In genomic region chr7:2471022-2471329, GRCh38 we compare ENCODE assay signal across 17 cellular contexts. TPM values are rescaled to one million over a fixed set of nuclear protein-coding genes. Genes with fewer than 3 reads are reported as not detected.
DNase-seq lines count a peak whose midpoint lies in the region; ATAC-seq, FAIRE-seq and TF ChIP-seq lines count a peak whose summit lies in the region.
"Had no signal": no experiment of that assay in that cellular context is flagged by ENCODE, and none has a peak within 500 bp of the region (broad histone marks: within the 10 kb centered on the region; RNA-seq: fewer than 3 reads in every experiment).

No MANE protein-coding gene starts in this region.

- no peak overlapping the region for H3K4me3 Mint-ChIP-seq in MCF 10A (ENCODE audit: unreplicated experiment)
- no peak overlapping the region for H3K4me3 Mint-ChIP-seq in activated CD4-positive, alpha-beta T cell treated with anti-CD3 and anti-CD28 coated beads for 36 hours

- no peak overlapping the region; the same call in 1 of the 2 replicates for H2BK15ac ChIP-seq in H1 (ENCODE audit: low read length)

- intact Hi-C loops in MCF 10A (cut with micrococcal nuclease) (no loop called here), breast epithelium (cut with DNase I; ENCODE audit: low total_unique reads) (loop anchor here (10.0 kb wide), 1 partner anchor 214 kb away; the partner anchor contains the start of gene AMZ1)
- intact Hi-C loops in activated CD4-positive, alpha-beta T cell treated with anti-CD3 and anti-CD28 coated beads for 36 hours (cut with DNase I, micrococcal nuclease), result no loop called here

- TF ChIP-seq EP300 in H1 (IDR thresholded peaks at IDR 0.05; ENCODE audit: borderline replicate concordance in 1 of 2, low read depth in 2 of 2, low read length in 2 of 2), result no peak

- H3K14ac ChIP-seq in H1 (ENCODE audit: insufficient read length), result no peak overlapping the region
- H3K14ac ChIP-seq in trophoblast cell (ENCODE audit: low read length), result peak overlapping the region; percentile 2

- FAIRE-seq in H1 (lab: Jason Lieb, UNC), result no peak
- FAIRE-seq: colon, GM12878, TTC549 had no signal

- H2AFZ ChIP-seq in H1 (ENCODE audit: low read length) (no peak overlapping the region), trophoblast cell (ENCODE audit: insufficient read depth, low read length, poor library complexity) (no peak overlapping the region)

- POLR2A ChIA-PET in MCF 10A (lab: Yijun Ruan, JAX) (interaction anchor here (0.6 to 1.3 kb wide), 9 partner anchors 9 to 233 kb away, joined by 3 to 7 read pairs (median 3); no protein-coding TSS in a partner anchor), H1 (lab: Charles Lee; ENCODE audit: partially characterized antibody) (interaction anchor here (0.6 to 1.6 kb wide), 8 partner anchors 10 to 173 kb away, joined by 3 to 7 read pairs (median 3); partner anchors contain the start of gene BRAT1)
- POLR2A ChIA-PET in activated CD4-positive, alpha-beta T cell treated with anti-CD3 and anti-CD28 coated beads for 36 hours (lab: Charles Lee), result interaction anchor here (0.6 kb wide), 1 partner anchor 77 kb away, joined by 7 read pairs; no protein-coding TSS in a partner anchor

- TF ChIP-seq CTCF in MCF 10A (IDR thresholded peaks at IDR 0.05; ENCODE audit: unreplicated experiment) (no peak), breast epithelium (IDR thresholded peaks at IDR 0.05) (no peak), H1 (IDR thresholded peaks at IDR 0.05; ENCODE audit: control extremely low read depth in 1 of 3, insufficient read depth in 1 of 3, low read depth in 1 of 3, low read length in 3 of 3) (no peak)

- CTCF ChIA-PET in MCF 10A (lab: Yijun Ruan, JAX), result interaction anchor here (0.6 to 6.3 kb wide), 6 partner anchors 17 to 230 kb away, joined by 3 to 61 read pairs (median 4); partner anchors contain the start of gene IQCE
- CTCF ChIA-PET in H1 (lab: Charles Lee; ENCODE audit: partially characterized antibody), result interaction anchor here (0.5 to 15.9 kb wide), 21 partner anchors 9 to 210 kb away, joined by 3 to 266 read pairs (median 7); no protein-coding TSS in a partner anchor
- CTCF ChIA-PET in activated CD4-positive, alpha-beta T cell treated with anti-CD3 and anti-CD28 coated beads for 36 hours (lab: Charles Lee), result interaction anchor here (0.6 to 1.7 kb wide), 5 partner anchors 9 to 200 kb away, joined by 3 to 15 read pairs (median 4); no protein-coding TSS in a partner anchor

- H4K8ac ChIP-seq in H1 (ENCODE audit: extremely low read depth, insufficient read depth, low read length) (no peak overlapping the region; the same call in 1 of the 2 replicates), trophoblast cell (ENCODE audit: low read depth, low read length) (peak overlapping the region; percentile 42)

- H3K9ac ChIP-seq in NT2/D1 (ENCODE audit: insufficient read length, low read depth) (peak overlapping the region; percentile 68), H1 (replicated peaks in 1 of 4; ENCODE audit: extremely low read depth in 1 of 4, low read depth in 3 of 4, low read length in 3 of 4) (no peak overlapping the region), trophoblast cell (ENCODE audit: low read length) (no peak overlapping the region)

- peak overlapping the region; percentile 96; the same call in 1 of the 2 replicates for H2BK5ac ChIP-seq in H1 (ENCODE audit: low read depth, low read length)
- no peak overlapping the region for H2BK5ac ChIP-seq in trophoblast cell (ENCODE audit: low read depth, low read length, poor library complexity)

- H3K23me2 ChIP-seq in H1 (ENCODE audit: low read depth, low read length), result no peaks in the 10 kb centered on the region; the same call in 1 of the 2 replicates

- no peaks in the 10 kb centered on the region for H3K79me1 ChIP-seq in H1 (ENCODE audit: low read depth, low read length)
- peaks cover 5% of the 10 kb centered on the region for H3K79me1 ChIP-seq in trophoblast cell (ENCODE audit: low read length)

- H3K18ac ChIP-seq in H1 (ENCODE audit: extremely low read depth, low read length), result peak overlapping the region; percentile 34
- no peak overlapping the region for H3K18ac ChIP-seq in trophoblast cell (ENCODE audit: low read length)

- H3K4ac ChIP-seq in H1 (replicated peaks; ENCODE audit: insufficient read length, low read depth, low read length), result peak overlapping the region; percentile 15
- no peak overlapping the region for H3K4ac ChIP-seq in trophoblast cell (ENCODE audit: low read depth, low read length)

- H3K9me3 ChIP-seq in breast epithelium (no peaks in the 10 kb centered on the region), NT2/D1 (ENCODE audit: insufficient read depth, low read length) (no peaks in the 10 kb centered on the region), H1 (ENCODE audit: insufficient read depth in 2 of 2, low read depth in 1 of 2, low read length in 1 of 2) (no peaks in the 10 kb centered on the region), trophoblast cell (ENCODE audit: insufficient read depth, low read depth, low read length) (peaks cover 3% of the 10 kb centered on the region)

- peak overlapping the region; percentile 24; the same call in 1 of the 2 replicates for H2AK5ac ChIP-seq in H1 (ENCODE audit: low read depth, low read length)
- H2AK5ac ChIP-seq in trophoblast cell (ENCODE audit: low read length), result peak overlapping the region; percentile 27

- no peaks in the 10 kb centered on the region for H3K27me3 Mint-ChIP-seq in MCF 10A (ENCODE audit: insufficient read depth, unreplicated experiment)
- H3K27me3 Mint-ChIP-seq in activated CD4-positive, alpha-beta T cell treated with anti-CD3 and anti-CD28 coated beads for 36 hours, result peaks cover 2% of the 10 kb centered on the region

- H4K91ac ChIP-seq in H1 (replicated peaks; ENCODE audit: insufficient read length, low read length) (peak overlapping the region; percentile 35), trophoblast cell (ENCODE audit: low read depth, low read length) (peak overlapping the region; percentile 18)

- H3K23ac ChIP-seq in H1 (ENCODE audit: insufficient read length) (no peak overlapping the region), trophoblast cell (ENCODE audit: low read length) (no peak overlapping the region)

- H3K4me1 ChIP-seq in breast epithelium (no peaks in the 10 kb centered on the region), NT2/D1 (ENCODE audit: insufficient read depth, insufficient read length) (peaks cover 28% of the 10 kb centered on the region), H1 (replicated peaks in 1 of 4; ENCODE audit: control insufficient read depth in 3 of 4, insufficient read depth in 4 of 4, low read length in 3 of 4) (peaks cover under 1 to 21% (median 17%) of the 10 kb centered on the region in 4 experiments), trophoblast cell (ENCODE audit: control insufficient read depth in 1 of 2, insufficient read depth in 2 of 2, low read length in 2 of 2) (peaks cover 8 to 11% of the 10 kb centered on the region in 2 experiments)

- H3K79me2 ChIP-seq in H1 (ENCODE audit: control insufficient read depth in 1 of 2, insufficient read depth in 2 of 2, low read length in 2 of 2) (no peaks in the 10 kb centered on the region), trophoblast cell (ENCODE audit: control insufficient read depth, insufficient read depth, low read length, poor library complexity) (no peaks in the 10 kb centered on the region)

- H3K27ac ChIP-seq in breast epithelium, result no peak overlapping the region
- no peak overlapping the region for H3K27ac ChIP-seq in H1 (ENCODE audit: low read depth, low read length)
- no peak overlapping the region for H3K27ac ChIP-seq in trophoblast cell (ENCODE audit: low read depth, low read length)

- H4K20me1 ChIP-seq in H1 (replicated peaks in 1 of 2; ENCODE audit: control insufficient read depth in 1 of 2, insufficient read depth in 2 of 2, low read length in 2 of 2), result no peaks in the 10 kb centered on the region

- H3K36me3 Mint-ChIP-seq in MCF 10A (ENCODE audit: insufficient read depth, unreplicated experiment), result peaks cover 6% of the 10 kb centered on the region
- no peaks in the 10 kb centered on the region for H3K36me3 Mint-ChIP-seq in activated CD4-positive, alpha-beta T cell treated with anti-CD3 and anti-CD28 coated beads for 36 hours (ENCODE audit: low read depth)

- H3K56ac ChIP-seq in H1 (replicated peaks; ENCODE audit: insufficient read length, low read depth, low read length), result no peak overlapping the region

- BruUV-seq in MCF 10A (replicated peaks; lab: Mats Ljungman, UMichigan), result no TSS peak

- no peak for TF ChIP-seq POLR2A in breast epithelium (IDR thresholded peaks at IDR 0.05)
- no peak for TF ChIP-seq POLR2A in H1 (IDR thresholded peaks at IDR 0.05; ENCODE audit: control extremely low read depth in 1 of 2, low read depth in 2 of 2, low read length in 2 of 2)

- H3K4me1 Mint-ChIP-seq in MCF 10A (ENCODE audit: insufficient read depth, unreplicated experiment), result peaks cover 24% of the 10 kb centered on the region
- no peaks in the 10 kb centered on the region for H3K4me1 Mint-ChIP-seq in activated CD4-positive, alpha-beta T cell treated with anti-CD3 and anti-CD28 coated beads for 36 hours

- peak; percentile 82 for DNase-seq in MCF 10A (ENCODE audit: unreplicated experiment)
- no peak for DNase-seq in breast epithelium (ENCODE audit: low spot score in 2 of 2)
- no peak for DNase-seq in NT2/D1 (ENCODE audit: low read depth, low spot score)
- no peak for DNase-seq in H1 (ENCODE audit: low read depth in 1 of 2, low spot score in 2 of 2)
- DNase-seq in trophoblast cell, result peak in 1 of 2 donors; percentile 18
- DNase-seq in activated CD4-positive, alpha-beta T cell treated with anti-CD3 and anti-CD28 coated beads for 36 hours, result no peak
- no peak for DNase-seq in UCSD-AML1 (lab: John Stamatoyannopoulos, UW; ENCODE audit: unreplicated experiment)
- DNase-seq: activated naive CD4-positive, alpha-beta T cell treated with Interleukin-2 at 50 U/mL for 16 hours; NCI-H2171; posterior cingulate gyrus had no signal

- H3K4me3 ChIP-seq in breast epithelium (no peak overlapping the region), NT2/D1 (ENCODE audit: insufficient read length, low read depth) (no peak overlapping the region), H1 (ENCODE audit: extremely low read depth in 1 of 4, insufficient read depth in 2 of 4, low read depth in 3 of 4, low read length in 4 of 4) (no peak overlapping the region), trophoblast cell (ENCODE audit: low read depth, low read length) (no peak overlapping the region)
- H3K4me3 ChIP-seq: GM12878 had no signal

- H4K5ac ChIP-seq in H1 (ENCODE audit: insufficient read length, low read depth, low read length), result no peak overlapping the region

- H3K36me3 ChIP-seq in breast epithelium (no peaks in the 10 kb centered on the region), NT2/D1 (ENCODE audit: insufficient read depth, insufficient read length, low read length) (no peaks in the 10 kb centered on the region), H1 (ENCODE audit: control insufficient read depth in 2 of 4, insufficient read depth in 4 of 4, low read length in 3 of 4) (no peaks in the 10 kb centered on the region), trophoblast cell (ENCODE audit: control insufficient read depth in 1 of 2, insufficient read depth in 2 of 2, low read length in 2 of 2) (no peaks in the 10 kb centered on the region)

- peak overlapping the region; percentile 83 for H2BK20ac ChIP-seq in H1 (ENCODE audit: low read length)

- H4K12ac ChIP-seq in trophoblast cell (ENCODE audit: low read depth, low read length), result no peak overlapping the region

- H2BK120ac ChIP-seq in H1 (replicated peaks; ENCODE audit: low read depth, low read length) (peak overlapping the region; percentile 11), trophoblast cell (ENCODE audit: insufficient read depth, low read length, poor library complexity) (no peak overlapping the region)

- H3K9me3 Mint-ChIP-seq in MCF 10A (ENCODE audit: unreplicated experiment), result no peaks in the 10 kb centered on the region
- H3K9me3 Mint-ChIP-seq in activated CD4-positive, alpha-beta T cell treated with anti-CD3 and anti-CD28 coated beads for 36 hours (ENCODE audit: low read depth), result no peaks in the 10 kb centered on the region

- H3K27ac Mint-ChIP-seq in MCF 10A (ENCODE audit: low read depth, unreplicated experiment), result peak overlapping the region; percentile 9
- H3K27ac Mint-ChIP-seq in activated CD4-positive, alpha-beta T cell treated with anti-CD3 and anti-CD28 coated beads for 36 hours, result no peak overlapping the region

- H3K27me3 ChIP-seq in breast epithelium (no peaks in the 10 kb centered on the region), NT2/D1 (ENCODE audit: insufficient read depth, insufficient read length) (no peaks in the 10 kb centered on the region), H1 (replicated peaks in 1 of 4; ENCODE audit: control insufficient read depth in 3 of 4, extremely low read depth in 1 of 4, insufficient read depth in 3 of 4, low read length in 3 of 4) (no peaks in the 10 kb centered on the region; a peak in 2 of 7 replicates), trophoblast cell (ENCODE audit: insufficient read depth, low read length) (no peaks in the 10 kb centered on the region)

- H2BK12ac ChIP-seq in H1 (ENCODE audit: low read depth, low read length), result peak overlapping the region; percentile 95; the same call in 1 of the 2 replicates
- no peak overlapping the region for H2BK12ac ChIP-seq in trophoblast cell (ENCODE audit: low read length)

- no peak for TF ChIP-seq RAD21 in H1 (IDR thresholded peaks at IDR 0.05 in 1 of 2, conservative IDR thresholded peaks at IDR 0.05 in 1 of 2; ENCODE audit: low read depth in 2 of 2, low read length in 2 of 2)

- WGBS in H1 (ENCODE audit: extremely low coverage in 1 of 2, insufficient coverage in 1 of 2, insufficient read length in 1 of 2, insufficient replicate concordance in 2 of 2, low coverage in 1 of 2, low lambda C conversion rate in 2 of 2, missing lambda C conversion rate in 1 of 2), 2 experiments, result 93% methylated on average over 5 of the region's 5 CpGs; no CpG with 5 or more reads in 1 of the 2 experiments
- no CpG with 5 or more reads among the region's 5 CpGs for WGBS in trophoblast cell (ENCODE audit: extremely low coverage, insufficient coverage, insufficient read length)

- H3K4me2 ChIP-seq in H1 (ENCODE audit: insufficient read depth in 1 of 2, low read depth in 2 of 2, low read length in 2 of 2) (no peak overlapping the region; a peak in 1 of 4 replicates), trophoblast cell (ENCODE audit: low read length) (no peak overlapping the region)

- no peak for ATAC-seq in activated CD4-positive, alpha-beta T cell treated with anti-CD3 and anti-CD28 coated beads for 36 hours
- no peak for ATAC-seq in GM21723 (IDR thresholded peaks at IDR 0.05; ENCODE audit: unreplicated experiment)
- ATAC-seq: GM12878 had no signal

RNA-seq across cellular contexts. Expression of gene GRIFIN, which starts 5.2 kb away (rescaled TPM):
- total RNA-seq in MCF 10A (2022), result not detected in 2 replicates
- total RNA-seq in breast epithelium, result not detected
- total RNA-seq in H1 (2021; fragmentation: NEBNext Ultra II Directional; extraction: Animal tissue kit (Norgen Biotek cat#: 25700)), result not detected in 2 replicates
- polyA plus RNA-seq in H1 (2011; rRNA removed), result not detected in 2 replicates
- polyA plus RNA-seq in H1 (2011; cell fraction: cytosol; rRNA removed), result not detected
- not detected for polyA plus RNA-seq in H1 (2011; cell fraction: nucleus; rRNA removed)
- polyA plus RNA-seq in H1 (2012, experiment 1 of 2), result not detected in 4 replicates
- not detected for polyA plus RNA-seq in H1 (2012, experiment 2 of 2)
- polyA plus RNA-seq in H1 (2013, experiment 1 of 2), result not detected
- not detected for polyA plus RNA-seq in H1 (2013, experiment 2 of 2)
- polyA minus RNA-seq in H1 (2011; rRNA and poly(A)+ RNA removed), result not detected in 2 replicates
- polyA minus RNA-seq in H1 (2011; cell fraction: cytosol; rRNA and poly(A)+ RNA removed), result not detected
- not detected for polyA minus RNA-seq in H1 (2011; cell fraction: nucleus; rRNA and poly(A)+ RNA removed)
- not detected in 2 replicates for polyA plus RNA-seq in trophoblast cell (2013)
- not detected for total RNA-seq in activated CD4-positive, alpha-beta T cell treated with anti-CD3 and anti-CD28 coated beads for 36 hours
- total RNA-seq: fibroblast of villous mesenchyme, GM12878, mononuclear cell, ureter had no signal
- polyA plus RNA-seq: GM12878 had no signal

RNA-seq across cellular contexts. Expression of gene LFNG, which starts 48.6 kb away (rescaled TPM):
- total RNA-seq in MCF 10A (2022), result 1.7 and 2.4 TPM in 2 replicates
- total RNA-seq in breast epithelium, result 10 to 100 TPM in 1 of 3 donors, 1 to 10 TPM in 2; 5.0 to 16.4 (median 9.1) TPM
- 28.9 and 31.6 TPM in 2 replicates for total RNA-seq in H1 (2021; fragmentation: NEBNext Ultra II Directional; extraction: Animal tissue kit (Norgen Biotek cat#: 25700))
- polyA plus RNA-seq in H1 (2011; rRNA removed), result 35.6 and 53.0 TPM in 2 replicates
- 34.6 TPM for polyA plus RNA-seq in H1 (2011; cell fraction: cytosol; rRNA removed)
- 59.9 TPM for polyA plus RNA-seq in H1 (2011; cell fraction: nucleus; rRNA removed)
- 25.2 to 37.3 TPM (median 35.0 TPM) in 4 replicates for polyA plus RNA-seq in H1 (2012, experiment 1 of 2)
- 31.6 TPM for polyA plus RNA-seq in H1 (2012, experiment 2 of 2)
- 26.6 TPM for polyA plus RNA-seq in H1 (2013, experiment 1 of 2)
- 29.4 TPM for polyA plus RNA-seq in H1 (2013, experiment 2 of 2)
- 15.4 and 17.4 TPM in 2 replicates for polyA minus RNA-seq in H1 (2011; rRNA and poly(A)+ RNA removed)
- 36.6 TPM for polyA minus RNA-seq in H1 (2011; cell fraction: cytosol; rRNA and poly(A)+ RNA removed)
- 37.5 TPM for polyA minus RNA-seq in H1 (2011; cell fraction: nucleus; rRNA and poly(A)+ RNA removed)
- polyA plus RNA-seq in trophoblast cell (2013), result 4.9 and 5.3 TPM in 2 replicates
- 10 to 100 TPM; 14.9 to 23.3 TPM for total RNA-seq in activated CD4-positive, alpha-beta T cell treated with anti-CD3 and anti-CD28 coated beads for 36 hours
